18 cellular contexts compared by ENCODE assay signal in genomic region chr1:18676431-18676830, GRCh38. TPM values are rescaled to one million over a fixed set of nuclear protein-coding genes. Genes with fewer than 3 reads are reported as not detected.
DNase-seq lines count a peak whose midpoint lies in the region; TF ChIP-seq lines count a peak whose summit lies in the region.
"Had no signal": no experiment of that assay in that cellular context is flagged by ENCODE, and none has a peak within 500 bp of the region (broad histone marks: within the 10 kb centered on the region; RNA-seq: fewer than 3 reads in every experiment).

No MANE protein-coding gene starts in this region.

- peaks cover 5% of the 10 kb centered on the region for H3K4me1 Mint-ChIP-seq in MCF 10A (ENCODE audit: insufficient read depth, unreplicated experiment)
- H3K4me1 Mint-ChIP-seq: B cell, IgD-negative memory B cell had no signal

- no TSS peak for BruUV-seq in MCF 10A (replicated peaks; lab: Mats Ljungman, UMichigan)

- H3K4me3 ChIP-seq in breast epithelium (no peak overlapping the region), WERI-Rb-1 (ENCODE audit: low read depth, low read length) (no peak overlapping the region)
- H3K4me3 ChIP-seq: SJSA1 had no signal

- no peaks in the 10 kb centered on the region for H3K36me3 Mint-ChIP-seq in MCF 10A (ENCODE audit: insufficient read depth, unreplicated experiment)
- H3K36me3 Mint-ChIP-seq: CD8-positive, alpha-beta T cell; IgD-negative memory B cell had no signal

- intact Hi-C loops in MCF 10A (cut with micrococcal nuclease) (no loop called here), breast epithelium (cut with DNase I; ENCODE audit: low total_unique reads) (no loop called here)

- peaks cover 0 to 17% of the 10 kb centered on the region in 2 donors for H3K27me3 ChIP-seq in breast epithelium
- no peaks in the 10 kb centered on the region for H3K27me3 ChIP-seq in WERI-Rb-1 (ENCODE audit: insufficient read depth, low read depth, severe bottlenecking)

- no peak for TF ChIP-seq CTCF in MCF 10A (IDR thresholded peaks at IDR 0.05; ENCODE audit: unreplicated experiment)
- no peak for TF ChIP-seq CTCF in breast epithelium (IDR thresholded peaks at IDR 0.05)
- no peak for TF ChIP-seq CTCF in WERI-Rb-1 (IDR thresholded peaks at IDR 0.05; ENCODE audit: low read depth, low read length)

- no peaks in the 10 kb centered on the region for H3K4me1 ChIP-seq in breast epithelium
- H3K4me1 ChIP-seq: SJSA1 had no signal

- DNase-seq in MCF 10A (ENCODE audit: unreplicated experiment): peak; percentile 9
- no peak for DNase-seq in breast epithelium (ENCODE audit: low spot score in 2 of 2)
- DNase-seq in WERI-Rb-1: peak; percentile 35
- DNase-seq in iPS-NIHi7 (ENCODE audit: extremely low spot score): peak; percentile 31
- no peak for DNase-seq in DMS153 treated with DMSO at 0.1 percent for 48 hours (lab: John Stamatoyannopoulos, UW; ENCODE audit: unreplicated experiment)
- no peak for DNase-seq in ACHN
- no peak for DNase-seq in NCI-H2107 (lab: John Stamatoyannopoulos, UW)
- no peak for DNase-seq in NCI-H2171 treated with DMSO at 0.1 percent for 48 hours (lab: John Stamatoyannopoulos, UW)
- DNase-seq: CD8-positive, alpha-beta T cell; NCI-H1048; NCI-H146; NCI-H345; NCI-H69; NK-92 treated with Interleukin-12 subunit alpha and Interleukin-12 subunit beta, amount 100 ng/mL, for 24 hours had no signal

- in situ Hi-C loops in ACHN (cut with HindIII; ENCODE audit: low pct_ligation_motif_present, low pct_unique_long_range_greater_than_20kb, low sequenced_read_pairs): no loop called here

- CTCF ChIA-PET in MCF 10A (lab: Yijun Ruan, JAX): interaction anchor here (0.6 to 2.2 kb wide), 2 partner anchors 21 to 79 kb away, joined by 4 to 13 read pairs; no protein-coding TSS in a partner anchor

- TF ChIP-seq POLR2A in breast epithelium (IDR thresholded peaks at IDR 0.05): no peak

- no peaks in the 10 kb centered on the region for H3K36me3 ChIP-seq in breast epithelium
- H3K36me3 ChIP-seq in WERI-Rb-1: no peaks in the 10 kb centered on the region
- H3K36me3 ChIP-seq: SJSA1 had no signal

- no peak overlapping the region for H3K27ac Mint-ChIP-seq in MCF 10A (ENCODE audit: low read depth, unreplicated experiment)
- H3K27ac Mint-ChIP-seq: B cell; CD8-positive, alpha-beta T cell; IgD-negative memory B cell had no signal

- H3K27me3 Mint-ChIP-seq in MCF 10A (ENCODE audit: insufficient read depth, unreplicated experiment): no peaks in the 10 kb centered on the region

- POLR2A ChIA-PET in MCF 10A (lab: Yijun Ruan, JAX): no interaction called here

- H3K27ac ChIP-seq in breast epithelium: no peak overlapping the region
- H3K27ac ChIP-seq in WERI-Rb-1: no peak overlapping the region
- H3K27ac ChIP-seq: RWPE1, SJSA1 had no signal

- no peak overlapping the region for H3K4me3 Mint-ChIP-seq in MCF 10A (ENCODE audit: unreplicated experiment)
- H3K4me3 Mint-ChIP-seq: B cell; CD8-positive, alpha-beta T cell; IgD-negative memory B cell had no signal

- no peaks in the 10 kb centered on the region for H3K9me3 Mint-ChIP-seq in MCF 10A (ENCODE audit: unreplicated experiment)
- H3K9me3 Mint-ChIP-seq: CD8-positive, alpha-beta T cell had no signal

- no peaks in the 10 kb centered on the region for H3K9me3 ChIP-seq in breast epithelium
- H3K9me3 ChIP-seq in WERI-Rb-1 (ENCODE audit: severe bottlenecking): peaks cover 3% of the 10 kb centered on the region
- H3K9me3 ChIP-seq: SJSA1 had no signal

RNA-seq across cellular contexts. Expression of gene PAX7, which starts 45.8 kb away (rescaled TPM):
- total RNA-seq in MCF 10A (2022) (not detected in 2 replicates), breast epithelium (not detected)
- total RNA-seq: B cell; CD8-positive, alpha-beta T cell; SJSA1 had no signal

Comparison
In these comparisons a context has a peak if more than half of its experiments do, and no peak if none do; other contexts are left out.
1. DNase-seq: peak in MCF 10A (single experiment), WERI-Rb-1 (single experiment) and iPS-NIHi7 (single experiment); none in breast epithelium (0 of 2), DMS153 treated with DMSO at 0.1 percent for 48 hours (single experiment), ACHN (single experiment), NCI-H2107 (single experiment) and NCI-H2171 treated with DMSO at 0.1 percent for 48 hours (single experiment).